In genomic region chr4:81366786-81367185, GRCh38 we compare ENCODE assay signal across 32 cellular contexts.
"Had no signal": no experiment of that assay in that cellular context is flagged by ENCODE, and none has a peak within 500 bp of the region (broad histone marks: within the 10 kb centered on the region; RNA-seq: fewer than 3 reads in every experiment).

No MANE protein-coding gene starts in this region.

- H3K36me3 Mint-ChIP-seq: activated naive CD8-positive, alpha-beta T cell had no signal

- H3K27ac Mint-ChIP-seq: activated B cell treated with CpG ODN at 0.5 μM for 24 hours; activated CD4-positive, alpha-beta memory T cell treated with anti-CD3 and anti-CD28 coated beads, Interleukin-2, amount 10 ng/mL, durations not matched to agents 7 days and 5 days; activated CD4-positive, alpha-beta T cell treated with anti-CD3 and anti-CD28 coated beads, Interleukin-2, amount 10 ng/mL, durations not matched to agents 7 days and 5 days; activated naive CD8-positive, alpha-beta T cell; activated T-helper 17 cell treated with anti-CD3 and anti-CD28 coated beads, Interleukin-2, amount 50 U/mL, for 72 hours; effector memory CD8-positive, alpha-beta T cell; T-helper 17 cell; T-helper 2 cell treated with Interferon-gamma antibody and Interleukin-4, amounts not matched to agents 5 μg/mL and 100 μg/mL, for 36 hours had no signal

- H3K4me1 ChIP-seq: adrenal gland, body of pancreas, esophagus muscularis mucosa had no signal

- H3K9me3 ChIP-seq: adrenal gland, body of pancreas, esophagus muscularis mucosa had no signal

- H3K4me3 ChIP-seq: adrenal gland, body of pancreas, esophagus muscularis mucosa had no signal

- ATAC-seq: activated CD4-positive, CD25-positive, alpha-beta regulatory T cell treated with anti-CD3 and anti-CD28 coated beads, Interleukin-2, amount 50 U/mL, for 24 hours; activated T-cell treated with anti-CD3 and anti-CD28 coated beads, Interleukin-2, amount 50 U/mL, for 4 hours; activated T-helper 17 cell treated with anti-CD3 and anti-CD28 coated beads, Interleukin-2, amount 50 U/mL, for 72 hours; body of pancreas; effector memory CD8-positive, alpha-beta T cell; T-helper 17 cell had no signal

- H3K4me3 Mint-ChIP-seq: activated B cell treated with CpG ODN at 0.5 μM for 24 hours; activated CD4-positive, alpha-beta memory T cell treated with anti-CD3 and anti-CD28 coated beads, Interleukin-2, amount 10 ng/mL, durations not matched to agents 7 days and 5 days; activated CD4-positive, alpha-beta T cell treated with anti-CD3 and anti-CD28 coated beads, Interleukin-2, amount 10 ng/mL, durations not matched to agents 7 days and 5 days; activated naive CD8-positive, alpha-beta T cell; activated T-cell treated with anti-CD3 and anti-CD28 coated beads, Interleukin-2, amount 50 U/mL, for 4 hours; activated T-helper 17 cell treated with anti-CD3 and anti-CD28 coated beads, Interleukin-2, amount 50 U/mL, for 72 hours; effector memory CD8-positive, alpha-beta T cell; T-helper 17 cell; T-helper 2 cell treated with Interferon-gamma antibody and Interleukin-4, amounts not matched to agents 5 μg/mL and 100 μg/mL, for 36 hours had no signal

- H3K4me1 Mint-ChIP-seq: activated B cell treated with CpG ODN at 0.5 μM for 24 hours; activated CD4-positive, alpha-beta memory T cell treated with anti-CD3 and anti-CD28 coated beads, Interleukin-2, amount 10 ng/mL, durations not matched to agents 7 days and 5 days; activated CD4-positive, alpha-beta T cell treated with anti-CD3 and anti-CD28 coated beads, Interleukin-2, amount 10 ng/mL, durations not matched to agents 7 days and 5 days; activated T-helper 17 cell treated with anti-CD3 and anti-CD28 coated beads, Interleukin-2, amount 50 U/mL, for 72 hours; T-helper 17 cell had no signal

- DNase-seq: activated B cell treated with CpG ODN at 0.5 μM for 24 hours; activated CD4-positive, alpha-beta memory T cell treated with anti-CD3 and anti-CD28 coated beads, Interleukin-2, amount 10 ng/mL, durations not matched to agents 7 days and 5 days; activated CD4-positive, alpha-beta T cell treated with anti-CD3 and anti-CD28 coated beads, Interleukin-2, amount 10 ng/mL, durations not matched to agents 7 days and 5 days; activated CD4-positive, alpha-beta T cell treated with anti-CD3 and anti-CD28 coated beads, Interleukin-2, amount 50 U/mL, for 4 hours; activated CD8-positive, alpha-beta memory T cell treated with anti-CD3 and anti-CD28 coated beads, Interleukin-2, amount 50 U/mL, for 48 hours; activated effector memory CD4-positive, alpha-beta T cell treated with Interleukin-2 at 50 U/mL for 16 hours; activated gamma-delta T cell treated with Interleukin-2 at 50 U/mL for 16 hours; activated naive CD4-positive, alpha-beta T cell treated with anti-CD3 and anti-CD28 coated beads, Interleukin-2, amount 50 U/mL, for 16 hours; activated naive CD4-positive, alpha-beta T cell treated with Interleukin-2 at 50 U/mL for 16 hours; activated T-cell treated with anti-CD3 and anti-CD28 coated beads for 4 hours; activated T-cell treated with anti-CD3 and anti-CD28 coated beads, Interleukin-2, amount 50 U/mL, for 4 hours; adrenal gland; amygdala; aorta; body of pancreas; caudate nucleus; cortex of kidney; dermis blood vessel endothelial cell; effector CD4-positive, alpha-beta T cell; effector memory CD8-positive, alpha-beta T cell; erythroblast; head of caudate nucleus; hippocampal formation; T-helper 1 cell; T-helper 17 cell; T1000; WERI-Rb-1 had no signal

- H3K9me3 Mint-ChIP-seq: activated B cell treated with CpG ODN at 0.5 μM for 24 hours; activated CD4-positive, alpha-beta memory T cell treated with anti-CD3 and anti-CD28 coated beads, Interleukin-2, amount 10 ng/mL, durations not matched to agents 7 days and 5 days; activated CD4-positive, alpha-beta T cell treated with anti-CD3 and anti-CD28 coated beads, Interleukin-2, amount 10 ng/mL, durations not matched to agents 7 days and 5 days; activated T-cell treated with anti-CD3 and anti-CD28 coated beads, Interleukin-2, amount 50 U/mL, for 4 hours; activated T-helper 17 cell treated with anti-CD3 and anti-CD28 coated beads, Interleukin-2, amount 50 U/mL, for 72 hours; T-helper 2 cell treated with Interferon-gamma antibody and Interleukin-4, amounts not matched to agents 5 μg/mL and 100 μg/mL, for 36 hours had no signal

- H3K27ac ChIP-seq: adrenal gland, body of pancreas, esophagus muscularis mucosa, WERI-Rb-1 had no signal

- H3K27me3 ChIP-seq: adrenal gland, body of pancreas, esophagus muscularis mucosa had no signal

- H3K36me3 ChIP-seq: adrenal gland, esophagus muscularis mucosa, WERI-Rb-1 had no signal
